In genomic region chr7:94656925-94657731, GRCh38 we compare ENCODE assay signal across 8 cellular contexts. TPM values are rescaled to one million over a fixed set of nuclear protein-coding genes. Genes with fewer than 3 reads are reported as not detected.
DNase-seq lines count a peak whose midpoint lies in the region; ATAC-seq, FAIRE-seq and TF ChIP-seq lines count a peak whose summit lies in the region.

No MANE protein-coding gene starts in this region.

- peaks cover 0 to 2% (median under 1%) of the 10 kb centered on the region in 4 experiments; a peak in 3 of 7 replicates for H3K4me1 ChIP-seq in H1 (replicated peaks in 1 of 4; ENCODE audit: control insufficient read depth in 3 of 4, insufficient read depth in 4 of 4, low read length in 3 of 4)
- H3K4me1 ChIP-seq in naive thymus-derived CD4-positive, alpha-beta T cell (ENCODE audit: control insufficient read depth in 2 of 2, insufficient read depth in 2 of 2, low read length in 2 of 2), result peaks cover 15 to 16% of the 10 kb centered on the region in 2 donors

- no peak for FAIRE-seq in H1 (lab: Jason Lieb, UNC)

- H3K23ac ChIP-seq in H1 (ENCODE audit: insufficient read length), result no peak overlapping the region

- H3K36me3 Mint-ChIP-seq in CD4-positive, alpha-beta T cell (ENCODE audit: low read depth), result no peaks in the 10 kb centered on the region
- peaks cover 13% of the 10 kb centered on the region for H3K36me3 Mint-ChIP-seq in WTC11
- H3K36me3 Mint-ChIP-seq in naive thymus-derived CD4-positive, alpha-beta T cell, result no peaks in the 10 kb centered on the region

- peak overlapping the region in 1 of 4 experiments; percentile 28; a peak in 3 of 7 replicates for H3K9ac ChIP-seq in H1 (replicated peaks in 1 of 4; ENCODE audit: extremely low read depth in 1 of 4, low read depth in 3 of 4, low read length in 3 of 4)

- no peak overlapping the region for H2BK120ac ChIP-seq in H1 (replicated peaks; ENCODE audit: low read depth, low read length)

- peak overlapping the region; percentile 96 for H2AFZ ChIP-seq in H1 (ENCODE audit: low read length)

- H4K91ac ChIP-seq in H1 (replicated peaks; ENCODE audit: insufficient read length, low read length), result peak overlapping the region; percentile 44

- intact Hi-C loops in CD4-positive, alpha-beta T cell (cut with DNase I, micrococcal nuclease), result loop anchor here (5.0 to 10.0 kb wide), 4 partner anchors 142 to 1425 kb away; partner anchors contain the start of genes BET1 (in 1 of the 2), CASD1 (in 1 of the 2) and VPS50 (in 1 of the 2)
- intact Hi-C loops in naive thymus-derived CD4-positive, alpha-beta T cell (cut with micrococcal nuclease), result loop anchor here (2.0 to 10.0 kb wide), 8 partner anchors 212 to 1825 kb away; partner anchors contain the start of genes BET1 (in 1 of the 2), COL1A2 (in 1 of the 2), PON2 (in 1 of the 2) and SAMD9 (in 1 of the 2)

- no peak overlapping the region for H4K8ac ChIP-seq in H1 (ENCODE audit: extremely low read depth, insufficient read depth, low read length)

- H3K18ac ChIP-seq in H1 (ENCODE audit: extremely low read depth, low read length), result peak overlapping the region; percentile 73; the same call in 1 of the 2 replicates

- H3K36me3 ChIP-seq in H1 (ENCODE audit: control insufficient read depth in 2 of 4, insufficient read depth in 4 of 4, low read length in 3 of 4), result no peaks in the 10 kb centered on the region
- H3K36me3 ChIP-seq in naive thymus-derived CD4-positive, alpha-beta T cell (ENCODE audit: control insufficient read depth in 2 of 3, insufficient read depth in 3 of 3, low read length in 3 of 3), result no peaks in the 10 kb centered on the region

- TF ChIP-seq CTCF in CD4-positive, alpha-beta T cell (IDR thresholded peaks at IDR 0.05), result no peak
- TF ChIP-seq CTCF in WTC11 (IDR thresholded peaks at IDR 0.05) (no peak), H1 (IDR thresholded peaks at IDR 0.05; ENCODE audit: control extremely low read depth in 1 of 3, insufficient read depth in 1 of 3, low read depth in 1 of 3, low read length in 3 of 3) (no peak)

- peak overlapping the region; percentile 36 to 76 (median 47) for H3K4me3 ChIP-seq in H1 (ENCODE audit: extremely low read depth in 1 of 4, insufficient read depth in 2 of 4, low read depth in 3 of 4, low read length in 4 of 4)
- H3K4me3 ChIP-seq in naive thymus-derived CD4-positive, alpha-beta T cell (ENCODE audit: low read length), result peak overlapping the region; percentile 85

- 0 out of 2 replicates have a peak overlapping the region, but pooled peaks have one; percentile 44 for H2BK5ac ChIP-seq in H1 (ENCODE audit: low read depth, low read length)

- no peaks in the 10 kb centered on the region for H3K9me3 Mint-ChIP-seq in CD4-positive, alpha-beta T cell
- peaks cover 12% of the 10 kb centered on the region for H3K9me3 Mint-ChIP-seq in WTC11
- H3K9me3 Mint-ChIP-seq in naive thymus-derived CD4-positive, alpha-beta T cell, result peaks cover 0 to 13% (median 0%) of the 10 kb centered on the region in 11 donors

- H3K14ac ChIP-seq in H1 (ENCODE audit: insufficient read length), result no peak overlapping the region

- no peaks in the 10 kb centered on the region for H3K79me1 ChIP-seq in H1 (ENCODE audit: low read depth, low read length)

- H3K79me2 ChIP-seq in H1 (ENCODE audit: control insufficient read depth in 1 of 2, insufficient read depth in 2 of 2, low read length in 2 of 2), result peaks cover 0 to 31% of the 10 kb centered on the region in 2 experiments; a peak in 2 of 4 replicates

- peaks cover 21% of the 10 kb centered on the region for H3K4me1 Mint-ChIP-seq in CD4-positive, alpha-beta T cell (ENCODE audit: low read depth)
- peaks cover 20% of the 10 kb centered on the region for H3K4me1 Mint-ChIP-seq in WTC11
- peaks cover 8 to 24% (median 17%) of the 10 kb centered on the region in 7 donors for H3K4me1 Mint-ChIP-seq in naive thymus-derived CD4-positive, alpha-beta T cell

- no peak overlapping the region for H2BK20ac ChIP-seq in H1 (ENCODE audit: low read length)

- TF ChIP-seq EP300 in H1 (IDR thresholded peaks at IDR 0.05; ENCODE audit: borderline replicate concordance in 1 of 2, low read depth in 2 of 2, low read length in 2 of 2), result no peak

- peak in 6 of 10 experiments; percentile 2 to 33 (median 10) for DNase-seq in CD4-positive, alpha-beta T cell
- DNase-seq in HT-29 (ENCODE audit: low spot score) (peak; percentile 49), WTC11 (ENCODE audit: low spot score) (no peak), H1 (ENCODE audit: low read depth in 1 of 2, low spot score in 2 of 2) (peak in 1 of 2 experiments; percentile 51)
- DNase-seq in naive thymus-derived CD4-positive, alpha-beta T cell, result peak in 7 of 9 donors; percentile 25 to 53 (median 39)

- H3K27me3 Mint-ChIP-seq in CD4-positive, alpha-beta T cell, result peaks cover 40% of the 10 kb centered on the region
- peaks cover 16% of the 10 kb centered on the region for H3K27me3 Mint-ChIP-seq in WTC11 (ENCODE audit: low read depth)
- H3K27me3 Mint-ChIP-seq in naive thymus-derived CD4-positive, alpha-beta T cell, result peaks cover 13 to 31% (median 28%) of the 10 kb centered on the region in 5 donors

- peak overlapping the region; percentile 86 for H3K4me3 Mint-ChIP-seq in CD4-positive, alpha-beta T cell
- peak overlapping the region; percentile 91 for H3K4me3 Mint-ChIP-seq in WTC11
- peak overlapping the region; percentile 83 to 91 (median 88) for H3K4me3 Mint-ChIP-seq in naive thymus-derived CD4-positive, alpha-beta T cell

- no peak for ATAC-seq in CD4-positive, alpha-beta T cell (ENCODE audit: poor library complexity)
- ATAC-seq in WTC11, result no peak
- ATAC-seq in naive thymus-derived CD4-positive, alpha-beta T cell, result no peak
- no peak for ATAC-seq in GM19452 (IDR thresholded peaks at IDR 0.05; ENCODE audit: unreplicated experiment)
- no peak for ATAC-seq in GM21825 (IDR thresholded peaks at IDR 0.05; ENCODE audit: unreplicated experiment)
- ATAC-seq in HG03045 (IDR thresholded peaks at IDR 0.05; ENCODE audit: unreplicated experiment), result no peak

- H3K9me3 ChIP-seq in CD4-positive, alpha-beta T cell (ENCODE audit: control insufficient read depth, low read length), result no peaks in the 10 kb centered on the region
- peaks cover 5 to 27% of the 10 kb centered on the region in 2 experiments; a peak in 3 of 4 replicates for H3K9me3 ChIP-seq in H1 (ENCODE audit: insufficient read depth in 2 of 2, low read depth in 1 of 2, low read length in 1 of 2)
- no peaks in the 10 kb centered on the region for H3K9me3 ChIP-seq in naive thymus-derived CD4-positive, alpha-beta T cell (ENCODE audit: control insufficient read depth in 2 of 3, low read length in 3 of 3)

- H3K4me2 ChIP-seq in H1 (ENCODE audit: insufficient read depth in 1 of 2, low read depth in 2 of 2, low read length in 2 of 2), result peak overlapping the region; percentile 90 to 96

- CTCF ChIA-PET in CD4-positive, alpha-beta T cell (lab: Charles Lee), result interaction anchor here (1.3 kb wide), 1 partner anchor 208 kb away, joined by 3 read pairs; no protein-coding TSS in a partner anchor
- CTCF ChIA-PET in WTC11 (lab: Charles Lee) (interaction anchor here (0.9 to 2.8 kb wide), 9 partner anchors 10 to 1033 kb away, joined by 3 to 21 read pairs (median 3); no protein-coding TSS in a partner anchor), H1 (lab: Charles Lee; ENCODE audit: partially characterized antibody) (interaction anchor here (0.8 to 2.8 kb wide), 11 partner anchors 10 to 822 kb away, joined by 3 to 10 read pairs (median 4); no protein-coding TSS in a partner anchor)
- CTCF ChIA-PET in naive thymus-derived CD4-positive, alpha-beta T cell (lab: Charles Lee), result interaction anchor here (0.6 kb wide), 1 partner anchor 520 kb away, joined by 3 read pairs; no protein-coding TSS in a partner anchor

- no peak overlapping the region for H4K5ac ChIP-seq in H1 (ENCODE audit: insufficient read length, low read depth, low read length)

- H3K4ac ChIP-seq in H1 (replicated peaks; ENCODE audit: insufficient read length, low read depth, low read length), result no peak overlapping the region

- H3K27ac Mint-ChIP-seq in CD4-positive, alpha-beta T cell, result peak overlapping the region; percentile 63
- H3K27ac Mint-ChIP-seq in WTC11, result peak overlapping the region; percentile 94
- H3K27ac Mint-ChIP-seq in naive thymus-derived CD4-positive, alpha-beta T cell, result peak overlapping the region in 6 of 9 donors; percentile 66 to 90 (median 78)

- no peak overlapping the region; the same call in 1 of the 2 replicates for H2BK15ac ChIP-seq in H1 (ENCODE audit: low read length)

- no peak for TF ChIP-seq RAD21 in H1 (IDR thresholded peaks at IDR 0.05 in 1 of 2, conservative IDR thresholded peaks at IDR 0.05 in 1 of 2; ENCODE audit: low read depth in 2 of 2, low read length in 2 of 2)

- H3K23me2 ChIP-seq in H1 (ENCODE audit: low read depth, low read length), result peaks cover 19% of the 10 kb centered on the region

- H3K27me3 ChIP-seq in CD4-positive, alpha-beta T cell (ENCODE audit: control insufficient read depth, insufficient read depth, low read length), result peaks cover 35% of the 10 kb centered on the region
- peaks cover 0 to 9% (median 1%) of the 10 kb centered on the region in 4 experiments; a peak in 2 of 7 replicates for H3K27me3 ChIP-seq in H1 (replicated peaks in 1 of 4; ENCODE audit: control insufficient read depth in 3 of 4, extremely low read depth in 1 of 4, insufficient read depth in 3 of 4, low read length in 3 of 4)
- H3K27me3 ChIP-seq in naive thymus-derived CD4-positive, alpha-beta T cell (ENCODE audit: control insufficient read depth in 2 of 2, insufficient read depth in 2 of 2, low read length in 2 of 2), result peaks cover 14 to 29% of the 10 kb centered on the region in 2 donors

- 41% methylated on average over 36 of the region's 36 CpGs; no CpG with 5 or more reads in 1 of the 2 experiments for WGBS in H1 (ENCODE audit: extremely low coverage in 1 of 2, insufficient coverage in 1 of 2, insufficient read length in 1 of 2, insufficient replicate concordance in 2 of 2, low coverage in 1 of 2, low lambda C conversion rate in 2 of 2, missing lambda C conversion rate in 1 of 2), 2 experiments

- no peak overlapping the region for H3K56ac ChIP-seq in H1 (replicated peaks; ENCODE audit: insufficient read length, low read depth, low read length)

- H3K27ac ChIP-seq in CD4-positive, alpha-beta T cell (ENCODE audit: low read depth, low read length), result no peak overlapping the region
- no peak overlapping the region for H3K27ac ChIP-seq in H1 (ENCODE audit: low read depth, low read length)
- no peak overlapping the region for H3K27ac ChIP-seq in naive thymus-derived CD4-positive, alpha-beta T cell (ENCODE audit: low read depth, low read length)

- POLR2A ChIA-PET in CD4-positive, alpha-beta T cell (lab: Charles Lee), result interaction anchor here (0.8 to 1.7 kb wide), 4 partner anchors 147 to 1425 kb away, joined by 3 to 6 read pairs (median 4); partner anchors contain the start of genes CASD1, PON2 and VPS50
- POLR2A ChIA-PET in WTC11 (lab: Charles Lee) (interaction anchor here (0.8 to 2.1 kb wide), 3 partner anchors 10 to 390 kb away, joined by 3 to 5 read pairs (median 3); no protein-coding TSS in a partner anchor), H1 (lab: Charles Lee; ENCODE audit: partially characterized antibody) (interaction anchor here (0.6 to 2.8 kb wide), 9 partner anchors 9 to 567 kb away, joined by 3 to 8 read pairs (median 3); no protein-coding TSS in a partner anchor)
- POLR2A ChIA-PET in naive thymus-derived CD4-positive, alpha-beta T cell (lab: Charles Lee), result interaction anchor here (0.6 to 1.3 kb wide), 2 partner anchors 1511 to 1540 kb away, joined by 3 read pairs; partner anchors contain the start of gene SAMD9

- no peak for TF ChIP-seq POLR2A in H1 (IDR thresholded peaks at IDR 0.05; ENCODE audit: control extremely low read depth in 1 of 2, low read depth in 2 of 2, low read length in 2 of 2)

- H4K20me1 ChIP-seq in H1 (replicated peaks in 1 of 2; ENCODE audit: control insufficient read depth in 1 of 2, insufficient read depth in 2 of 2, low read length in 2 of 2), result peaks cover 0 to 3% of the 10 kb centered on the region in 2 experiments

- H2BK12ac ChIP-seq in H1 (ENCODE audit: low read depth, low read length), result peak overlapping the region; percentile 33; the same call in 1 of the 2 replicates

- H2AK5ac ChIP-seq in H1 (ENCODE audit: low read depth, low read length), result no peak overlapping the region; the same call in 1 of the 2 replicates

RNA-seq across cellular contexts. Expression of gene SGCE, which starts 1.2 kb away (rescaled TPM):
- total RNA-seq in CD4-positive, alpha-beta T cell, result under 1 TPM in 1 of 2 experiments, not detected in 1; 0.31 TPM
- total RNA-seq in HT-29 (2014; rRNA removed; shearing (Covaris generic)), result not detected in 2 replicates
- 19.0 to 25.3 TPM (median 24.2 TPM) in 3 replicates for total RNA-seq in WTC11 (2021)
- 22.2 and 25.0 TPM in 2 replicates for total RNA-seq in H1 (2021; fragmentation: NEBNext Ultra II Directional; extraction: Animal tissue kit (Norgen Biotek cat#: 25700))
- 7.2 and 12.8 TPM in 2 replicates for polyA plus RNA-seq in H1 (2011; rRNA removed)
- polyA plus RNA-seq in H1 (2011; cell fraction: cytosol; rRNA removed), result 15.5 TPM
- polyA plus RNA-seq in H1 (2011; cell fraction: nucleus; rRNA removed), result 9.4 TPM
- polyA plus RNA-seq in H1 (2012, experiment 1 of 2), result 12.2 to 19.4 TPM (median 14.1 TPM) in 4 replicates
- polyA plus RNA-seq in H1 (2012, experiment 2 of 2), result 2.4 TPM
- polyA plus RNA-seq in H1 (2013, experiment 1 of 2), result 31.1 TPM
- 31.5 TPM for polyA plus RNA-seq in H1 (2013, experiment 2 of 2)
- 14.2 and 19.2 TPM in 2 replicates for polyA minus RNA-seq in H1 (2011; rRNA and poly(A)+ RNA removed)
- polyA minus RNA-seq in H1 (2011; cell fraction: cytosol; rRNA and poly(A)+ RNA removed), result 9.9 TPM
- 36.8 TPM for polyA minus RNA-seq in H1 (2011; cell fraction: nucleus; rRNA and poly(A)+ RNA removed)
- under 1 TPM in 3 of 5 experiments, not detected in 2; 0.16 to 0.78 (median 0.19) TPM for total RNA-seq in naive thymus-derived CD4-positive, alpha-beta T cell
- polyA plus RNA-seq in naive thymus-derived CD4-positive, alpha-beta T cell, result under 1 TPM; 0.08 to 0.43 TPM

Comparison
In these comparisons a context has a peak if more than half of its experiments do, and no peak if none do; other contexts are left out.
1. RNA of gene SGCE, which starts 1.2 kb away (total RNA-seq): 22.2 to 25.0 TPM in H1 and 19.0 to 25.3 TPM in WTC11; 0.31 TPM in CD4-positive, alpha-beta T cell, 0.16 to 0.78 TPM in naive thymus-derived CD4-positive, alpha-beta T cell and not detected in HT-29; every median in the first group is over 10 times any median in the second.
2. Peak in every context shown above with its lines, with median percentiles within 50 percentile points of each other: H3K27ac Mint-ChIP-seq and H3K4me3 Mint-ChIP-seq.